Comparison of ENCODE assay signal across 1 cellular context in genomic region chr12:66898700-66899469, GRCh38.
TF ChIP-seq lines count a peak whose summit lies in the region.

No MANE protein-coding gene starts in this region.

TF ChIP-seq in H1, 55 proteins besides CTCF, POLR2A, EP300 and RAD21:
- TF ChIP-seq TAF1 (IDR thresholded peaks at IDR 0.05; ENCODE audit: low read depth, low read length), result no peak
- no peak for TF ChIP-seq SP1 (IDR thresholded peaks at IDR 0.05; ENCODE audit: low read depth, low read length)
- no peak for TF ChIP-seq ATF2 (IDR thresholded peaks at IDR 0.05; ENCODE audit: low read length)
- no peak for TF ChIP-seq RNF2 (IDR thresholded peaks at IDR 0.05; ENCODE audit: borderline replicate concordance, low read depth, low read length, missing control alignments, poor library complexity, severe bottlenecking)
- no peak for TF ChIP-seq SIX5 (IDR thresholded peaks at IDR 0.05; ENCODE audit: low read depth, low read length)
- no peak for TF ChIP-seq CREB1 (IDR thresholded peaks at IDR 0.05)
- TF ChIP-seq NRF1 (IDR thresholded peaks at IDR 0.05; ENCODE audit: low read depth, low read length), result no peak
- TF ChIP-seq TAF7 (optimal IDR thresholded peaks at IDR 0.05; ENCODE audit: borderline replicate concordance, low read depth, low read length), result no peak
- TF ChIP-seq JUN (IDR thresholded peaks at IDR 0.05; ENCODE audit: low read depth, low read length), result no peak
- no peak for TF ChIP-seq TCF12 (IDR thresholded peaks at IDR 0.05; ENCODE audit: low read depth, low read length)
- TF ChIP-seq ASH2L (IDR thresholded peaks at IDR 0.05; ENCODE audit: low read length), result no peak
- no peak for TF ChIP-seq CHD1 (IDR thresholded peaks at IDR 0.05; ENCODE audit: low read depth, low read length)
- TF ChIP-seq SIN3A (conservative IDR thresholded peaks at IDR 0.05 in 1 of 2, IDR thresholded peaks at IDR 0.05 in 1 of 2; ENCODE audit: low read depth in 1 of 2, low read length in 2 of 2), result no peak
- no peak for TF ChIP-seq SUZ12 (IDR thresholded peaks at IDR 0.05; ENCODE audit: low read length)
- no peak for TF ChIP-seq MAFK (IDR thresholded peaks at IDR 0.05; ENCODE audit: low read depth, low read length)
